In genomic region chr6:169940554-169941290, GRCh38 we compare ENCODE assay signal across 14 cellular contexts.
"Had no signal": no experiment of that assay in that cellular context is flagged by ENCODE, and none has a peak within 500 bp of the region (broad histone marks: within the 10 kb centered on the region; RNA-seq: fewer than 3 reads in every experiment).

No MANE protein-coding gene starts in this region.

- ATAC-seq: activated CD4-positive, alpha-beta T cell treated with anti-CD3 and anti-CD28 coated beads for 36 hours; activated CD8-positive, alpha-beta T cell treated with anti-CD3 and anti-CD28 coated beads, Interleukin-2, amount 10 ng/mL, durations not matched to agents 7 days and 5 days; effector memory CD8-positive, alpha-beta T cell; stimulated activated naive CD8-positive, alpha-beta T cell treated with anti-CD3 and anti-CD28 coated beads, Interleukin-15, amount 100 ng/mL, for 72 hours had no signal

- H3K36me3 Mint-ChIP-seq: activated naive CD4-positive, alpha-beta T cell treated with anti-CD3 and anti-CD28 coated beads, Interleukin-2, amount 10 ng/mL, durations not matched to agents 7 days and 5 days had no signal

- DNase-seq: activated CD4-positive, alpha-beta T cell treated with anti-CD3 and anti-CD28 coated beads for 36 hours; activated CD8-positive, alpha-beta T cell treated with anti-CD3 and anti-CD28 coated beads, Interleukin-2, amount 10 ng/mL, durations not matched to agents 7 days and 5 days; activated naive CD4-positive, alpha-beta T cell treated with anti-CD3 and anti-CD28 coated beads, Interleukin-2, amount 10 ng/mL, durations not matched to agents 7 days and 5 days; effector memory CD8-positive, alpha-beta T cell; hippocampal formation; naive B cell; occipital lobe; stimulated activated CD4-positive, alpha-beta T cell treated with anti-CD3 and anti-CD28 coated beads, Interleukin-15, amount 100 ng/mL, for 24 hours; stimulated activated CD4-positive, alpha-beta T cell treated with anti-CD3 and anti-CD28 coated beads, Interleukin-4, amount 100 ng/mL, for 24 hours; stimulated activated naive CD8-positive, alpha-beta T cell treated with anti-CD3 and anti-CD28 coated beads, Interleukin-15, amount 100 ng/mL, for 72 hours; testis had no signal

- H3K27me3 ChIP-seq: cardiac muscle cell, testis had no signal

- H3K36me3 ChIP-seq: cardiac muscle cell had no signal

- H3K9me3 ChIP-seq: testis had no signal

- H3K4me1 Mint-ChIP-seq: activated CD4-positive, alpha-beta T cell treated with anti-CD3 and anti-CD28 coated beads for 36 hours; activated naive CD4-positive, alpha-beta T cell treated with anti-CD3 and anti-CD28 coated beads, Interleukin-2, amount 10 ng/mL, durations not matched to agents 7 days and 5 days; naive B cell had no signal

- H3K4me3 ChIP-seq: cardiac muscle cell, coronary artery, lung, testis had no signal

- H3K4me1 ChIP-seq: testis had no signal

- H3K27ac ChIP-seq: cardiac muscle cell, coronary artery, testis had no signal

- H3K27ac Mint-ChIP-seq: activated CD4-positive, alpha-beta T cell treated with anti-CD3 and anti-CD28 coated beads for 36 hours; activated CD8-positive, alpha-beta T cell treated with anti-CD3 and anti-CD28 coated beads, Interleukin-2, amount 10 ng/mL, durations not matched to agents 7 days and 5 days; activated naive CD4-positive, alpha-beta T cell treated with anti-CD3 and anti-CD28 coated beads, Interleukin-2, amount 10 ng/mL, durations not matched to agents 7 days and 5 days; effector memory CD8-positive, alpha-beta T cell; stimulated activated naive CD8-positive, alpha-beta T cell treated with anti-CD3 and anti-CD28 coated beads, Interleukin-15, amount 100 ng/mL, for 72 hours had no signal

- H3K4me3 Mint-ChIP-seq: activated CD4-positive, alpha-beta T cell treated with anti-CD3 and anti-CD28 coated beads for 36 hours; activated CD8-positive, alpha-beta T cell treated with anti-CD3 and anti-CD28 coated beads, Interleukin-2, amount 10 ng/mL, durations not matched to agents 7 days and 5 days; activated naive CD4-positive, alpha-beta T cell treated with anti-CD3 and anti-CD28 coated beads, Interleukin-2, amount 10 ng/mL, durations not matched to agents 7 days and 5 days; effector memory CD8-positive, alpha-beta T cell; naive B cell; stimulated activated naive CD8-positive, alpha-beta T cell treated with anti-CD3 and anti-CD28 coated beads, Interleukin-15, amount 100 ng/mL, for 72 hours had no signal
